In the genomic region with DNA sequence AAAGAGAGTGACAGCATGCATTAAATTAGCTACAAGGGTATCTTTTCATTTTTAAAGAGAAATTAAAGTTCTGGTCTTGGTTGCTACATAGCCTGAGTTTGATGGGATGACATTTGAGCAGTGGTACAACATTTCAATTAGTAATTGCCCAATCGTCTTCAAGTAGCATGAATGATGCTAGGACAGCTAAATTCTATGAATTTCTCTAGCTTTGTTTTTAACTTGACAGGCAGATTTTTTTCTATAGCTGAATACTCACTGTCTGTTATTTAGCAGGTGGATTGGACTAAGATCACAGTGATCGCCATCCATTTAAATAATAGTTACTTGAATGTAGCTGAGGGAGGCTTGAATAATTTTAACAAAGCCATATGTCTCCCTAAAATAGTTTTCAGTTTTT, we compare ENCODE assay signal across 27 cellular contexts.
A peak's percentile ranks its signal among the peaks of the same experiment; 100 is the strongest.
DNase-seq lines count a peak whose midpoint lies in the region; ATAC-seq and TF ChIP-seq lines count a peak whose summit lies in the region.
"Had no signal": no experiment of that assay in that cellular context is flagged by ENCODE, and none has a peak within 500 bp of the region (broad histone marks: within the 10 kb centered on the region; RNA-seq: fewer than 3 reads in every experiment).

No MANE protein-coding gene starts in this region.

- H3F3A ChIP-seq in neural cell (ENCODE audit: insufficient read depth, low read length, poor library complexity, severe bottlenecking): no peaks in the 10 kb centered on the region

- peak overlapping the region; percentile 38 for H3K4me3 ChIP-seq in neural cell (ENCODE audit: low read length)
- H3K4me3 ChIP-seq: A549; BLaER1; BLaER1 treated with 17β-estradiol and CSF1 and Interleukin-3, amounts not matched to agents 10 nM and 100 nM had no signal

- TF ChIP-seq EP300 in neural cell (conservative IDR thresholded peaks at IDR 0.05; ENCODE audit: poor library complexity, severe bottlenecking): peak; percentile 88

- no peaks in the 10 kb centered on the region for H3K9me3 ChIP-seq in neural cell (ENCODE audit: low read length)
- H3K9me3 ChIP-seq: A549, BE2C, Caco-2 had no signal

- ATAC-seq in stimulated activated naive CD8-positive, alpha-beta T cell treated with anti-CD3 and anti-CD28 coated beads, Interleukin-15, Interleukin-2, amounts not matched to agents 100 U/mL and 50 U/mL, for 24 hours: no peak
- ATAC-seq: A549; CD8-positive, alpha-beta T cell had no signal

- DNase-seq in stimulated activated naive CD8-positive, alpha-beta T cell treated with anti-CD3 and anti-CD28 coated beads, Interleukin-15, Interleukin-2, amounts not matched to agents 100 U/mL and 50 U/mL, for 24 hours: no peak
- DNase-seq: 8988T; ACHN; AML-193; BE2C; C1 segment of cervical spinal cord; Caco-2; Calu3; CD4-positive, alpha-beta memory T cell; CD4-positive, alpha-beta T cell; CD4-positive, CD25-positive, alpha-beta regulatory T cell; CD8-positive, alpha-beta memory T cell; CD8-positive, alpha-beta T cell; COR-L47; DMS 273 treated with DMSO at 0.1 percent for 48 hours; DMS153; DMS53; DMS79; DMS79 treated with DMSO at 0.1 percent for 48 hours; DND-41; EL had no signal

- H3K9ac ChIP-seq in neural cell (ENCODE audit: low read length): peak overlapping the region; percentile 37
- H3K9ac ChIP-seq: BLaER1; BLaER1 treated with 17β-estradiol and CSF1 and Interleukin-3, amounts not matched to agents 10 nM and 100 nM had no signal

- no peaks in the 10 kb centered on the region for H4K20me1 ChIP-seq in neural cell (ENCODE audit: insufficient read depth)
- H4K20me1 ChIP-seq: BLaER1; BLaER1 treated with 17β-estradiol and CSF1 and Interleukin-3, amounts not matched to agents 10 nM and 100 nM had no signal

- H2AFZ ChIP-seq in neural cell (ENCODE audit: low read depth, low read length): no peak overlapping the region

- no peaks in the 10 kb centered on the region for H3K27me3 ChIP-seq in neural cell (ENCODE audit: insufficient read depth, low read depth, low read length)
- H3K27me3 ChIP-seq: BE2C; BLaER1; BLaER1 treated with 17β-estradiol and CSF1 and Interleukin-3, amounts not matched to agents 10 nM and 100 nM had no signal

- no peaks in the 10 kb centered on the region for H3K9me2 ChIP-seq in neural cell (ENCODE audit: insufficient read depth, low read length)

- H3K4me2 ChIP-seq in neural cell (ENCODE audit: low read length): peak overlapping the region; percentile 9
- H3K4me2 ChIP-seq: A549; BLaER1; BLaER1 treated with 17β-estradiol and CSF1 and Interleukin-3, amounts not matched to agents 10 nM and 100 nM had no signal

- no peak for TF ChIP-seq RAD21 in neural cell (conservative IDR thresholded peaks at IDR 0.05)

- no peaks in the 10 kb centered on the region for H3K36me3 ChIP-seq in neural cell (ENCODE audit: insufficient read depth, low read length)
- H3K36me3 ChIP-seq: BE2C, BLaER1 had no signal

- TF ChIP-seq CTCF in neural cell (IDR thresholded peaks at IDR 0.05; ENCODE audit: poor library complexity, severe bottlenecking): no peak

- H3K27ac ChIP-seq in neural cell (ENCODE audit: low read length): peak overlapping the region; percentile 90
- H3K27ac ChIP-seq: 22Rv1; A549; BLaER1; BLaER1 treated with 17β-estradiol and CSF1 and Interleukin-3, amounts not matched to agents 10 nM and 100 nM; C4-2B had no signal

- H3K79me2 ChIP-seq in neural cell (replicated peaks; ENCODE audit: insufficient read depth, low read length): no peaks in the 10 kb centered on the region

TF ChIP-seq in neural cell, 6 proteins besides CTCF, POLR2A, EP300 and RAD21:
- TF ChIP-seq POLR2AphosphoS5 (IDR thresholded peaks at IDR 0.05): peak; percentile 67
- TF ChIP-seq TAF1 (IDR thresholded peaks at IDR 0.05; ENCODE audit: low read depth): no peak
